In the genomic region with DNA sequence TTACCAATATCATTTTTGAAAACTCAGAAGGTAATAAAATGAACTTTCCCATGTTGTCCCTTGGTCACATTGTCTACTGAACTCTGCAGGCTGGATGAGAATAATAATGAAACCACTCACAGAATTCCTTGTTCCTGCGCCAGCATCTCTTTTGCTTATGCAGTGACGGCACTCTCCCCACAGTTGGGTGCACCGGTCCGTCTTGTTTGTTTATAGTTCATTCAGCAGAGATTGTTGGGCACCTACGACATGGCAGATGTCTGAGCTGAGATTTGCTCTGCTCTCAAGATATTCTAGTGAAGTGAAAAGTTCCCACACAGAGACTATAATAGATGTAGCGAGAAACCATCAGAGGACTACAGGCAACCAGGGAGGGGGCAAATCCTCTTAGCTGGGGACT, we compare ENCODE assay signal across 17 cellular contexts.
A peak's percentile ranks its signal among the peaks of the same experiment; 100 is the strongest.
DNase-seq lines count a peak whose midpoint lies in the region; ATAC-seq and TF ChIP-seq lines count a peak whose summit lies in the region.
"Had no signal": no experiment of that assay in that cellular context is flagged by ENCODE, and none has a peak within 500 bp of the region (broad histone marks: within the 10 kb centered on the region; RNA-seq: fewer than 3 reads in every experiment).

No MANE protein-coding gene starts in this region.

- intact Hi-C loops in lower lobe of right lung (cut with DNase I): no loop called here

- no peaks in the 10 kb centered on the region for H3K36me3 ChIP-seq in lower lobe of right lung

- no peaks in the 10 kb centered on the region for H3K27me3 ChIP-seq in lower lobe of right lung (ENCODE audit: low read depth)

- H3K4me1 Mint-ChIP-seq in nephron progenitor cell: peaks cover 57% of the 10 kb centered on the region

- H3K4me3 Mint-ChIP-seq in nephron progenitor cell: no peak overlapping the region
- H3K4me3 Mint-ChIP-seq: HFFc6 had no signal

- TF ChIP-seq CTCF in choroid plexus epithelial cell (conservative IDR thresholded peaks at IDR 0.05; ENCODE audit: low read depth, low read length) (no peak), nephron progenitor cell (IDR thresholded peaks at IDR 0.05) (no peak), lower lobe of right lung (IDR thresholded peaks at IDR 0.05) (no peak)

- no peaks in the 10 kb centered on the region for H3K4me1 ChIP-seq in lower lobe of right lung

- H3K27ac Mint-ChIP-seq in nephron progenitor cell: peak overlapping the region; percentile 57
- H3K27ac Mint-ChIP-seq in activated naive CD4-positive, alpha-beta T cell treated with anti-CD3 and anti-CD28 coated beads, Interleukin-2, amount 50 U/mL, for 72 hours: peak overlapping the region in 1 of 2 donors; percentile 11
- H3K27ac Mint-ChIP-seq: HFFc6 had no signal

- DNase-seq in AG20443 (ENCODE audit: low spot score) (peak; percentile 22), M059J (ENCODE audit: low read depth) (peak; percentile 78), choroid plexus epithelial cell (ENCODE audit: low read depth) (peak; percentile 67), nephron progenitor cell (no peak), lower lobe of right lung (no peak)
- no peak for DNase-seq in activated CD4-positive, alpha-beta T cell treated with anti-CD3 and anti-CD28 coated beads for 4 hours
- no peak for DNase-seq in activated naive CD4-positive, alpha-beta T cell treated with anti-CD3 and anti-CD28 coated beads, Interleukin-2, amount 50 U/mL, for 72 hours (ENCODE audit: low spot score in 2 of 2)
- DNase-seq: HFFc6, MV-4-11, NCI-H1436 treated with DMSO at 0.1 percent for 48 hours, NCI-H2029 treated with DMSO at 0.1 percent for 48 hours, NCI-H2171 treated with DMSO at 0.1 percent for 48 hours, NCI-H510A, NCI-H774, PC-9 had no signal

- ATAC-seq in HG03565 (IDR thresholded peaks at IDR 0.05; ENCODE audit: unreplicated experiment) (no peak), lower lobe of right lung (no peak)
- no peak for ATAC-seq in activated naive CD4-positive, alpha-beta T cell treated with anti-CD3 and anti-CD28 coated beads, Interleukin-2, amount 50 U/mL, for 72 hours

- H3K9me3 Mint-ChIP-seq in nephron progenitor cell: peaks cover 4% of the 10 kb centered on the region
- H3K9me3 Mint-ChIP-seq in activated naive CD4-positive, alpha-beta T cell treated with anti-CD3 and anti-CD28 coated beads, Interleukin-2, amount 50 U/mL, for 72 hours: peaks cover 20% of the 10 kb centered on the region in 2 donors
- H3K9me3 Mint-ChIP-seq: HFFc6 had no signal

- no peaks in the 10 kb centered on the region for H3K36me3 Mint-ChIP-seq in nephron progenitor cell (ENCODE audit: low read depth)
- H3K36me3 Mint-ChIP-seq in activated naive CD4-positive, alpha-beta T cell treated with anti-CD3 and anti-CD28 coated beads, Interleukin-2, amount 50 U/mL, for 72 hours: no peaks in the 10 kb centered on the region

- H3K27ac ChIP-seq in lower lobe of right lung: no peak overlapping the region
- H3K27ac ChIP-seq: C4-2B, PC-9 had no signal

- H3K4me3 ChIP-seq in choroid plexus epithelial cell (ENCODE audit: low read depth, low read length) (no peak overlapping the region), lower lobe of right lung (no peak overlapping the region)
- H3K4me3 ChIP-seq: PC-9 had no signal

- H3K27me3 Mint-ChIP-seq in nephron progenitor cell (ENCODE audit: low read depth, poor library complexity): peaks cover 8% of the 10 kb centered on the region

- no peaks in the 10 kb centered on the region for H3K9me3 ChIP-seq in lower lobe of right lung

Comparison
In these comparisons a context has a peak if more than half of its experiments do, and no peak if none do; other contexts are left out.
1. DNase-seq: peak in AG20443 (single experiment), M059J (single experiment) and choroid plexus epithelial cell (single experiment); none in nephron progenitor cell (single experiment), activated CD4-positive, alpha-beta T cell treated with anti-CD3 and anti-CD28 coated beads for 4 hours (0 of 2), lower lobe of right lung (single experiment) and activated naive CD4-positive, alpha-beta T cell treated with anti-CD3 and anti-CD28 coated beads, Interleukin-2, amount 50 U/mL, for 72 hours (0 of 2).